Comparison of ENCODE assay signal across 12 cellular contexts in the genomic region with DNA sequence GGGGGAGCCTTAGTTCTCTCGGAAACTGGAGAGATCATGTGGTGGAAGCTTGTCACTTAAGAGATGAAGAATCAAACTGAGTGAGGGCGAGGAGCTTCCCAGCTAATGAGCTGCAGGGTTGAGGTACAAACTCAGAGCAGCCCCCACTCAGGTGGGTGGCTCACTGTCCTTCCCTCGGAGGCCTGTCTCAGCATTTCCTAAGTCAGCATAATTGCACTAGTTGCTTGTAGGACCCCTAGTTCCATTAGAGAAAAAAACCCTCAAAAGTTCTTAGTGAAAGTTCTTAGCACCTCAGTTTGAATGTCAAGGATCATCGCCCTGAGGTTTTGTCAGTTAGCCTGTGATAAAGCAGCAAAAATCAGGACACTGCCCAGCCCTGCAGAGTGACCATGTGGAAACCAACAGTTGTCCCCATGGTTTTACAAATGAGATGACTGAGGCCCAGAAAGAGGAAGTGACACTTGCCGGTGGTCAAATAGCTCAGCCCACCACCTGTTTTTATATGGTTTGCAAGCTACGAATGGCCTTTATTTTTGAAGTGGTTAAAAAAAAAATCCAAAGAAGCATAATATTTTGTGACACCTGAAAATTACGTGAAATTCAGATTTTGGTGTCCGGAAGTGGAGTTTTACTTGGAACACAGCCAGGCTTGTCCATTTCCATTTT. TPM values are rescaled to one million over a fixed set of nuclear protein-coding genes. Genes with fewer than 3 reads are reported as not detected.
DNase-seq lines count a peak whose midpoint lies in the region; ATAC-seq, FAIRE-seq and TF ChIP-seq lines count a peak whose summit lies in the region.
"Had no signal": no experiment of that assay in that cellular context is flagged by ENCODE, and none has a peak within 500 bp of the region (broad histone marks: within the 10 kb centered on the region; RNA-seq: fewer than 3 reads in every experiment).

No MANE protein-coding gene starts in this region.

- no TSS peak for BruUV-seq in K562 (replicated peaks; lab: Mats Ljungman, UMichigan)

- H3K36me3 ChIP-seq in K562 (ENCODE audit: control insufficient read depth, insufficient read depth, low read length) (peaks cover 64% of the 10 kb centered on the region), transverse colon (no peaks in the 10 kb centered on the region)

- TF ChIP-seq RAD21 in K562 (CRISPR knock-in tag; conservative IDR thresholded peaks at IDR 0.05 in 1 of 2, IDR thresholded peaks at IDR 0.05 in 1 of 2): no peak

- peaks cover 8% of the 10 kb centered on the region in 2 experiments; a peak in 4 of 5 replicates for H3K4me1 ChIP-seq in K562 (replicated peaks in 1 of 2; ENCODE audit: control insufficient read depth in 2 of 2, insufficient read depth in 2 of 2, low read length in 2 of 2)
- H3K4me1 ChIP-seq in transverse colon: peaks cover 12 to 45% (median 22%) of the 10 kb centered on the region in 4 donors

- H3K27me3 ChIP-seq in K562 (ENCODE audit: control insufficient read depth in 2 of 2, insufficient read depth in 2 of 2, low read length in 2 of 2) (no peaks in the 10 kb centered on the region), transverse colon (no peaks in the 10 kb centered on the region)

- peak; percentile 83 for FAIRE-seq in K562 (lab: Jason Lieb, UNC)

- intact Hi-C loops in K562 (cut with micrococcal nuclease) (no loop called here), transverse colon (cut with DNase I; ENCODE audit: low total_unique reads) (no loop called here), Right ventricle myocardium superior (cut with DNase I) (no loop called here)

- TF ChIP-seq EP300 in K562 (IDR thresholded peaks at IDR 0.05; ENCODE audit: low read length) (no peak), transverse colon (IDR thresholded peaks at IDR 0.05; ENCODE audit: low read depth) (no peak)

- in situ Hi-C loops in K562 (cut with MboI): no loop called here
- in situ Hi-C loops in transverse colon (cut with MboI; ENCODE audit: low pct_ligation_motif_present in 1 of 4, low pct_unique_long_range_greater_than_20kb in 1 of 4, low sequenced_read_pairs in 3 of 4): no loop called here

- H3K27ac ChIP-seq in K562 (ENCODE audit: extremely low read depth, low read depth, low read length) (0 out of 3 replicates have a peak overlapping the region, but pooled peaks have one; percentile 5), transverse colon (peak overlapping the region; percentile 44 to 69 (median 58))

- H3K4me3 ChIP-seq in K562: no peak overlapping the region
- H3K4me3 ChIP-seq in transverse colon: no peak overlapping the region

- peak; percentile 63 for ATAC-seq in GM18870 (IDR thresholded peaks at IDR 0.05; ENCODE audit: unreplicated experiment)
- ATAC-seq in HG03108 (IDR thresholded peaks at IDR 0.05; ENCODE audit: unreplicated experiment): peak; percentile 57
- ATAC-seq in K562: no peak; the same call in 2 of the 3 replicates
- no peak for ATAC-seq in HG02623 (IDR thresholded peaks at IDR 0.05; ENCODE audit: unreplicated experiment)
- no peak for ATAC-seq in Right ventricle myocardium superior (ENCODE audit: poor library complexity)

- H3K9me3 ChIP-seq in K562 (replicated peaks; ENCODE audit: control insufficient read depth, insufficient read depth, low read depth, low read length): no peaks in the 10 kb centered on the region
- no peaks in the 10 kb centered on the region for H3K9me3 ChIP-seq in transverse colon

- H3K79me2 ChIP-seq in K562 (ENCODE audit: control insufficient read depth, insufficient read depth, low read length): peaks cover 11% of the 10 kb centered on the region; the same call in 2 of the 3 replicates

- DNase-seq in K562 (ENCODE audit: extremely low read depth in 1 of 4, low spot score in 3 of 4): peak in 1 of 4 experiments; percentile 30
- DNase-seq in transverse colon: peak; percentile 26
- no peak for DNase-seq in NCI-H82 (lab: John Stamatoyannopoulos, UW)
- no peak for DNase-seq in Right ventricle myocardium superior
- DNase-seq: effector CD4-positive, alpha-beta T cell; glutamatergic neuron; H7; NCI-H524 treated with DMSO at 0.1 percent for 48 hours had no signal

- H4K20me1 ChIP-seq in K562 (replicated peaks; ENCODE audit: control insufficient read depth, insufficient read depth, low read length): peaks cover 6% of the 10 kb centered on the region; the same call in 1 of the 2 replicates

- H3K4me2 ChIP-seq in K562 (ENCODE audit: insufficient read depth, low read length): no peak overlapping the region

- TF ChIP-seq POLR2A in K562 (conservative IDR thresholded peaks at IDR 0.05) (no peak), transverse colon (IDR thresholded peaks at IDR 0.05) (no peak)

- POLR2A ChIA-PET in K562 (lab: Yijun Ruan, JAX): interaction anchor here (1.4 kb wide), 1 partner anchor 10 kb away, joined by 3 read pairs; no protein-coding TSS in a partner anchor

- no peak for TF ChIP-seq CTCF in K562 (IDR thresholded peaks at IDR 0.05 in 2 of 3, conservative IDR thresholded peaks at IDR 0.05 in 1 of 3; ENCODE audit: insufficient read depth in 2 of 3, low read depth in 1 of 3, low read length in 3 of 3)
- no peak for TF ChIP-seq CTCF in transverse colon (IDR thresholded peaks at IDR 0.05)

- WGBS in K562 (ENCODE audit: insufficient coverage, low coverage, missing lambda C conversion rate): 71% methylated on average over 8 of the region's 8 CpGs
- WGBS in transverse colon (ENCODE audit: low coverage in 1 of 2), 2 donors: 53 to 74% methylated on average over 3 to 8 of the region's 8 CpGs

- no peak overlapping the region for H2AFZ ChIP-seq in K562 (ENCODE audit: low read depth, low read length)

- no peaks in the 10 kb centered on the region for H3K9me1 ChIP-seq in K562 (ENCODE audit: control insufficient read depth, insufficient read depth, low read length)

- CTCF ChIA-PET in K562 (lab: Yijun Ruan, JAX; ENCODE audit: low intra/inter-chr PET ratio): no interaction called here

- H3K9ac ChIP-seq in K562 (ENCODE audit: insufficient read depth in 1 of 2, low read depth in 2 of 2, low read length in 2 of 2): peak overlapping the region in 1 of 2 experiments; percentile 56; a peak in 1 of 4 replicates

TF ChIP-seq in K562, 482 proteins besides CTCF, POLR2A, EP300 and RAD21 (continues in another document):
- no peak for TF ChIP-seq KAT2B (IDR thresholded peaks at IDR 0.05; ENCODE audit: low read depth, low read length)
- TF ChIP-seq SPI1 (IDR thresholded peaks at IDR 0.05; ENCODE audit: borderline replicate concordance, low read depth, low read length): peak; percentile 97
- TF ChIP-seq YY1 (IDR thresholded peaks at IDR 0.05; ENCODE audit: borderline replicate concordance in 1 of 3, control insufficient read depth in 1 of 3, extremely low read depth in 1 of 3, insufficient read depth in 3 of 3, insufficient read length in 1 of 3, insufficient replicate concordance in 2 of 3, low read depth in 1 of 3, low read length in 2 of 3): no peak
- no peak for TF ChIP-seq XRCC5 (IDR thresholded peaks at IDR 0.05; ENCODE audit: low read depth, low read length)
- TF ChIP-seq ZNF316 (IDR thresholded peaks at IDR 0.05): peak; percentile 74
- TF ChIP-seq PRPF4 (IDR thresholded peaks at IDR 0.05; ENCODE audit: insufficient read depth, low read depth, low read length, poor library complexity, severe bottlenecking): no peak
- 0 out of 2 replicates have a peak, but pooled peaks have one; percentile 16 for TF ChIP-seq TCF3 (CRISPR knock-in tag; IDR thresholded peaks at IDR 0.05)
- no peak for TF ChIP-seq NR2C2 (CRISPR knock-in tag; IDR thresholded peaks at IDR 0.05)
- TF ChIP-seq NR2C2 (tag; IDR thresholded peaks at IDR 0.05): no peak
- TF ChIP-seq MAFK (IDR thresholded peaks at IDR 0.05; ENCODE audit: low read length): peak; percentile 41
- no peak for TF ChIP-seq CHAMP1 (IDR thresholded peaks at IDR 0.05)
- TF ChIP-seq IRF2 (CRISPR knock-in tag; IDR thresholded peaks at IDR 0.05): no peak
- TF ChIP-seq MAFG (tag; conservative IDR thresholded peaks at IDR 0.05): 0 out of 2 replicates have a peak, but pooled peaks have one; percentile 8

RNA-seq across cellular contexts. Expression of gene SMAD6, which starts 11.9 kb away (rescaled TPM):
- total RNA-seq in K562 (2011; cell fraction: chromatin; rRNA removed; ENCODE audit: low replicate concordance): 54.6 and 73.2 TPM in 2 replicates
- total RNA-seq in K562 (2011; cell fraction: nucleolus; rRNA removed): 34.3 and 36.4 TPM in 2 replicates
- 49.6 and 69.7 TPM in 2 replicates for total RNA-seq in K562 (2011; cell fraction: nucleoplasm; rRNA removed)
- total RNA-seq in K562 (2014; rRNA removed): 11.3 and 14.5 TPM in 2 replicates
- 1.7 and 2.5 TPM in 2 replicates for total RNA-seq in K562 (2014; rRNA removed; fragmentation: Illumina TruSeq; extraction: Trizol)
- total RNA-seq in K562 (2015; rRNA removed; fragmentation: Illumina TruSeq; extraction: Trizol): 3.7 and 4.1 TPM in 2 replicates
- total RNA-seq in K562 (2021): 14.2 and 15.5 TPM in 2 replicates
- polyA plus RNA-seq in K562 (2011; rRNA removed): 5.3 and 9.2 TPM in 2 replicates
- 4.6 and 10.2 TPM in 2 replicates for polyA plus RNA-seq in K562 (2011; cell fraction: cytosol; rRNA removed)
- 10.8 and 14.0 TPM in 2 replicates for polyA plus RNA-seq in K562 (2011; cell fraction: nucleus; rRNA removed)
- 7.4 and 21.2 TPM in 2 replicates for polyA plus RNA-seq in K562 (2012)
- polyA plus RNA-seq in K562 (2014; fragmentation: Illumina TruSeq; extraction: Trizol): 1.1 and 1.4 TPM in 2 replicates
- polyA plus RNA-seq in K562 (2014; fragmentation: Nextera tagmentation; extraction: Ambion mirVana): under 1 TPM; 0.10 to 0.13 TPM
- polyA plus RNA-seq in K562 (2014; rRNA removed): 4.6 and 6.9 TPM in 2 replicates
- polyA minus RNA-seq in K562 (2011; rRNA and poly(A)+ RNA removed): 7.7 and 9.1 TPM in 2 replicates
- 12.8 and 25.8 TPM in 2 replicates for polyA minus RNA-seq in K562 (2011; cell fraction: cytosol; rRNA and poly(A)+ RNA removed)
- 13.9 and 32.1 TPM in 2 replicates for polyA minus RNA-seq in K562 (2011; cell fraction: nucleus; rRNA and poly(A)+ RNA removed)
- total RNA-seq in transverse colon: 100 to 1,000 TPM in 1 of 4 donors, 10 to 100 TPM in 1, 1 to 10 TPM in 2; 6.7 to 214 (median 9.3) TPM
- 14.1 TPM for total RNA-seq in Right ventricle myocardium superior
- total RNA-seq: MCF 10A had no signal

Comparison
In these comparisons a context has a peak if more than half of its experiments do, and no peak if none do; other contexts are left out.
1. ATAC-seq: peak in GM18870 (single experiment) and HG03108 (single experiment); none in K562 (single experiment), HG02623 (single experiment) and Right ventricle myocardium superior (single experiment).